22 cellular contexts compared by ENCODE assay signal in genomic region chr1:3444736-3445135, GRCh38. TPM values are rescaled to one million over a fixed set of nuclear protein-coding genes. Genes with fewer than 3 reads are reported as not detected.
"Had no signal": no experiment of that assay in that cellular context is flagged by ENCODE, and none has a peak within 500 bp of the region (broad histone marks: within the 10 kb centered on the region; RNA-seq: fewer than 3 reads in every experiment).

No MANE protein-coding gene starts in this region.

- H3K4me1 ChIP-seq: breast epithelium, gastrocnemius medialis, thyroid gland, upper lobe of right lung had no signal

- ATAC-seq: activated CD4-positive, alpha-beta T cell treated with anti-CD3 and anti-CD28 coated beads for 36 hours; activated CD8-positive, alpha-beta memory T cell treated with anti-CD3 and anti-CD28 coated beads, Interleukin-2, amount 10 ng/mL, durations not matched to agents 7 days and 5 days; activated CD8-positive, alpha-beta T cell treated with anti-CD3 and anti-CD28 coated beads, Interleukin-2, amount 10 ng/mL, durations not matched to agents 7 days and 5 days; activated naive CD8-positive, alpha-beta T cell treated with anti-CD3 and anti-CD28 coated beads, Interleukin-2, amount 50 U/mL, for 24 hours; effector memory CD8-positive, alpha-beta T cell; gastrocnemius medialis; sciatic nerve; upper lobe of right lung had no signal

- DNase-seq: activated CD4-positive, alpha-beta T cell treated with anti-CD3 and anti-CD28 coated beads for 36 hours; activated CD4-positive, CD25-positive, alpha-beta regulatory T cell; activated CD8-positive, alpha-beta memory T cell treated with anti-CD3 and anti-CD28 coated beads, Interleukin-2, amount 10 ng/mL, durations not matched to agents 7 days and 5 days; activated CD8-positive, alpha-beta T cell treated with anti-CD3 and anti-CD28 coated beads, Interleukin-2, amount 10 ng/mL, durations not matched to agents 7 days and 5 days; activated naive CD8-positive, alpha-beta T cell treated with anti-CD3 and anti-CD28 coated beads, Interleukin-2, amount 50 U/mL, for 24 hours; activated T-cell treated with anti-CD3 and anti-CD28 coated beads, Interleukin-2, amount 50 U/mL, for 48 hours; effector memory CD8-positive, alpha-beta T cell; erythroblast; gastrocnemius medialis; naive B cell; occipital lobe; stimulated activated CD4-positive, alpha-beta T cell treated with anti-CD3 and anti-CD28 coated beads, Interleukin-12 subunit alpha, Interleukin-12 subunit beta, amount 100 ng/mL, for 4 hours; stimulated activated CD4-positive, alpha-beta T cell treated with anti-CD3 and anti-CD28 coated beads, Interleukin-4, amount 100 ng/mL, for 1 hour; thyroid gland; upper lobe of right lung had no signal

- H3K9me3 ChIP-seq: gastrocnemius medialis, thyroid gland, upper lobe of right lung had no signal

- H3K36me3 ChIP-seq: breast epithelium, gastrocnemius medialis, thyroid gland, upper lobe of right lung had no signal

- H3K4me3 ChIP-seq: breast epithelium, coronary artery, gastrocnemius medialis, lung, skin epidermis, thyroid gland, upper lobe of right lung had no signal

- H3K27me3 ChIP-seq: thyroid gland had no signal

- H3K27ac ChIP-seq: breast epithelium, coronary artery, gastrocnemius medialis, skin epidermis, thyroid gland, upper lobe of right lung had no signal

RNA-seq across cellular contexts. Expression of gene ARHGEF16, which starts 9.7 kb away (rescaled TPM):
- total RNA-seq: activated CD4-positive, alpha-beta T cell treated with anti-CD3 and anti-CD28 coated beads for 36 hours; activated CD8-positive, alpha-beta memory T cell treated with anti-CD3 and anti-CD28 coated beads, Interleukin-2, amount 10 ng/mL, durations not matched to agents 7 days and 5 days; activated CD8-positive, alpha-beta T cell treated with anti-CD3 and anti-CD28 coated beads, Interleukin-2, amount 10 ng/mL, durations not matched to agents 7 days and 5 days; activated T-helper 2 cell treated with anti-CD3 and anti-CD28 coated beads, Interferon-gamma antibody, Interleukin-2, Interleukin-4, amounts not matched to agents 10 μg/mL and 5 μg/mL and 100 μg/mL, durations not matched to agents 14 hours and 24 hours and 36 hours; T-helper 1 cell treated with Interleukin-12 subunit alpha and Interleukin-12 subunit beta and Interleukin-4 antibody, amounts not matched to agents 30 ng/mL and 1 ng/mL, for 36 hours had no signal
